1 cellular context compared by ENCODE assay signal in genomic region chr22:40867109-40867508, GRCh38.
TF ChIP-seq lines count a peak whose summit lies in the region.

No MANE protein-coding gene starts in this region.

TF ChIP-seq in HepG2, 621 proteins besides CTCF, POLR2A, EP300 and RAD21:
- TF ChIP-seq ZFP36 (IDR thresholded peaks at IDR 0.05; ENCODE audit: borderline replicate concordance, low read depth, low read length, partially characterized antibody) (no peak), MLXIP (CRISPR knock-in tag; IDR thresholded peaks at IDR 0.05; ENCODE audit: borderline replicate concordance) (no peak), SMAD3 (CRISPR knock-in tag; IDR thresholded peaks at IDR 0.05) (no peak), ONECUT2 (CRISPR knock-in tag; IDR thresholded peaks at IDR 0.05) (peak; percentile 55; the same call in 1 of the 2 replicates)
